Comparison of ENCODE assay signal across 1 cellular context in genomic region chr2:163351966-163352365, GRCh38.
TF ChIP-seq lines count a peak whose summit lies in the region.

No MANE protein-coding gene starts in this region.

TF ChIP-seq in GM23338, 12 proteins besides CTCF, POLR2A, EP300 and RAD21 (continued from another document):
- TF ChIP-seq REST (IDR thresholded peaks at IDR 0.05; ENCODE audit: unreplicated experiment) (no peak), JUNB (IDR thresholded peaks at IDR 0.05; ENCODE audit: unreplicated experiment) (no peak), STAT1 (IDR thresholded peaks at IDR 0.05; ENCODE audit: unreplicated experiment) (no peak), CREB1 (CRISPR knock-in tag; IDR thresholded peaks at IDR 0.05; ENCODE audit: low read depth) (no peak), EZH2phosphoT487 (IDR thresholded peaks at IDR 0.05; ENCODE audit: unreplicated experiment) (no peak), ZNF114 (CRISPR knock-in tag; IDR thresholded peaks at IDR 0.05) (no peak), ETS1 (IDR thresholded peaks at IDR 0.05) (no peak), POLR2AphosphoS5 (IDR thresholded peaks at IDR 0.05; ENCODE audit: low read depth) (no peak), NANOG (IDR thresholded peaks at IDR 0.05; ENCODE audit: borderline replicate concordance) (no peak)
TF ChIP-seq in GM23338: peak in this region for 0.
